1 cellular context compared by ENCODE assay signal in the genomic region with DNA sequence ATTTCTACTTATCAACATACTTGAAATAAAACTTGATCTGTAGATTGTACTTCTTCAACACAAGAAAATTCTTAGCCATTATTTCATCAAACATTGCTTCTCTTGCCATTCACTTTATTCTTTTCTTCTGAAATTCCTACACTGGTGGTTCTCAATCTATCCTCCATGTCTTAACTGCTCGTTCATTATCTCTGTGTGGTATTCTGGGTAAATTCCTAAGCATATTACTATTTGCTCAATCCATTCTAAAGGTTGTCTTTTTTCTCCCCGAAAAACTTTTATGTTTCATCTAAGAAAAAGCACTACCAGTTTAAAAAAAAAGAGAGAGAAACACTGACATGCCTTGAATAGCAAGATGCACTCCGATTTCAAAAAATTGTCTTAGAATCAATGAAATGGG.
TF ChIP-seq lines count a peak whose summit lies in the region.

No MANE protein-coding gene starts in this region.

TF ChIP-seq in GM12878, 131 proteins besides CTCF, POLR2A, EP300 and RAD21 (continued from another document):
- no peak for TF ChIP-seq ETV6 (conservative IDR thresholded peaks at IDR 0.05 in 1 of 2, IDR thresholded peaks at IDR 0.05 in 1 of 2; ENCODE audit: borderline replicate concordance in 1 of 2, low read depth in 1 of 2)
- no peak for TF ChIP-seq YBX1 (IDR thresholded peaks at IDR 0.05)
- TF ChIP-seq NBN (IDR thresholded peaks at IDR 0.05): no peak
- TF ChIP-seq, protein P1, sequence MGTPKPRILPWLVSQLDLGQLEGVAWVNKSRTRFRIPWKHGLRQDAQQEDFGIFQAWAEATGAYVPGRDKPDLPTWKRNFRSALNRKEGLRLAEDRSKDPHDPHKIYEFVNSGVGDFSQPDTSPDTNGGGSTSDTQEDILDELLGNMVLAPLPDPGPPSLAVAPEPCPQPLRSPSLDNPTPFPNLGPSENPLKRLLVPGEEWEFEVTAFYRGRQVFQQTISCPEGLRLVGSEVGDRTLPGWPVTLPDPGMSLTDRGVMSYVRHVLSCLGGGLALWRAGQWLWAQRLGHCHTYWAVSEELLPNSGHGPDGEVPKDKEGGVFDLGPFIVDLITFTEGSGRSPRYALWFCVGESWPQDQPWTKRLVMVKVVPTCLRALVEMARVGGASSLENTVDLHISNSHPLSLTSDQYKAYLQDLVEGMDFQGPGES (IDR thresholded peaks at IDR 0.05): no peak
